Comparison of ENCODE assay signal across 1 cellular context in the genomic region with DNA sequence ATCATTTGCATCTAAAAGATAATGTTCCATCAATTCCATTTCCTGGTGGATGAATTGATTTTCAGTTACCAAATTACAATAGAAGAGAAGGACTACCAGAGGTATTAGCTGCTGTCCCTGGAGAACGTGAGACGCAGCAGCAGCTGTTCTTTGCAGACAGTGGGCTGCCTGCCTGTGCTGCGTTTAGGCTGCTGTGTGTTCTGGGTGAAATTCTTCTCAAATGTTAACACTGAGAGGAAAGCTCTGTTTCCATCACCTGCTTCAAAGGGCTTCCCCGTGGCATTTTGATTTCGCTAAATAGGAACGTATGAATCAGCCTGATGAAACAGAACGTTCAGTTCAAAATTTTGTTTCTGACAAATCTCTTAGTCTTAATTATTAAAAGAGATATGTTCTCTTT.
TF ChIP-seq lines count a peak whose summit lies in the region.

No MANE protein-coding gene starts in this region.

TF ChIP-seq in H1, 55 proteins besides CTCF, POLR2A, EP300 and RAD21 (continued from another document):
- TF ChIP-seq, protein P1, sequence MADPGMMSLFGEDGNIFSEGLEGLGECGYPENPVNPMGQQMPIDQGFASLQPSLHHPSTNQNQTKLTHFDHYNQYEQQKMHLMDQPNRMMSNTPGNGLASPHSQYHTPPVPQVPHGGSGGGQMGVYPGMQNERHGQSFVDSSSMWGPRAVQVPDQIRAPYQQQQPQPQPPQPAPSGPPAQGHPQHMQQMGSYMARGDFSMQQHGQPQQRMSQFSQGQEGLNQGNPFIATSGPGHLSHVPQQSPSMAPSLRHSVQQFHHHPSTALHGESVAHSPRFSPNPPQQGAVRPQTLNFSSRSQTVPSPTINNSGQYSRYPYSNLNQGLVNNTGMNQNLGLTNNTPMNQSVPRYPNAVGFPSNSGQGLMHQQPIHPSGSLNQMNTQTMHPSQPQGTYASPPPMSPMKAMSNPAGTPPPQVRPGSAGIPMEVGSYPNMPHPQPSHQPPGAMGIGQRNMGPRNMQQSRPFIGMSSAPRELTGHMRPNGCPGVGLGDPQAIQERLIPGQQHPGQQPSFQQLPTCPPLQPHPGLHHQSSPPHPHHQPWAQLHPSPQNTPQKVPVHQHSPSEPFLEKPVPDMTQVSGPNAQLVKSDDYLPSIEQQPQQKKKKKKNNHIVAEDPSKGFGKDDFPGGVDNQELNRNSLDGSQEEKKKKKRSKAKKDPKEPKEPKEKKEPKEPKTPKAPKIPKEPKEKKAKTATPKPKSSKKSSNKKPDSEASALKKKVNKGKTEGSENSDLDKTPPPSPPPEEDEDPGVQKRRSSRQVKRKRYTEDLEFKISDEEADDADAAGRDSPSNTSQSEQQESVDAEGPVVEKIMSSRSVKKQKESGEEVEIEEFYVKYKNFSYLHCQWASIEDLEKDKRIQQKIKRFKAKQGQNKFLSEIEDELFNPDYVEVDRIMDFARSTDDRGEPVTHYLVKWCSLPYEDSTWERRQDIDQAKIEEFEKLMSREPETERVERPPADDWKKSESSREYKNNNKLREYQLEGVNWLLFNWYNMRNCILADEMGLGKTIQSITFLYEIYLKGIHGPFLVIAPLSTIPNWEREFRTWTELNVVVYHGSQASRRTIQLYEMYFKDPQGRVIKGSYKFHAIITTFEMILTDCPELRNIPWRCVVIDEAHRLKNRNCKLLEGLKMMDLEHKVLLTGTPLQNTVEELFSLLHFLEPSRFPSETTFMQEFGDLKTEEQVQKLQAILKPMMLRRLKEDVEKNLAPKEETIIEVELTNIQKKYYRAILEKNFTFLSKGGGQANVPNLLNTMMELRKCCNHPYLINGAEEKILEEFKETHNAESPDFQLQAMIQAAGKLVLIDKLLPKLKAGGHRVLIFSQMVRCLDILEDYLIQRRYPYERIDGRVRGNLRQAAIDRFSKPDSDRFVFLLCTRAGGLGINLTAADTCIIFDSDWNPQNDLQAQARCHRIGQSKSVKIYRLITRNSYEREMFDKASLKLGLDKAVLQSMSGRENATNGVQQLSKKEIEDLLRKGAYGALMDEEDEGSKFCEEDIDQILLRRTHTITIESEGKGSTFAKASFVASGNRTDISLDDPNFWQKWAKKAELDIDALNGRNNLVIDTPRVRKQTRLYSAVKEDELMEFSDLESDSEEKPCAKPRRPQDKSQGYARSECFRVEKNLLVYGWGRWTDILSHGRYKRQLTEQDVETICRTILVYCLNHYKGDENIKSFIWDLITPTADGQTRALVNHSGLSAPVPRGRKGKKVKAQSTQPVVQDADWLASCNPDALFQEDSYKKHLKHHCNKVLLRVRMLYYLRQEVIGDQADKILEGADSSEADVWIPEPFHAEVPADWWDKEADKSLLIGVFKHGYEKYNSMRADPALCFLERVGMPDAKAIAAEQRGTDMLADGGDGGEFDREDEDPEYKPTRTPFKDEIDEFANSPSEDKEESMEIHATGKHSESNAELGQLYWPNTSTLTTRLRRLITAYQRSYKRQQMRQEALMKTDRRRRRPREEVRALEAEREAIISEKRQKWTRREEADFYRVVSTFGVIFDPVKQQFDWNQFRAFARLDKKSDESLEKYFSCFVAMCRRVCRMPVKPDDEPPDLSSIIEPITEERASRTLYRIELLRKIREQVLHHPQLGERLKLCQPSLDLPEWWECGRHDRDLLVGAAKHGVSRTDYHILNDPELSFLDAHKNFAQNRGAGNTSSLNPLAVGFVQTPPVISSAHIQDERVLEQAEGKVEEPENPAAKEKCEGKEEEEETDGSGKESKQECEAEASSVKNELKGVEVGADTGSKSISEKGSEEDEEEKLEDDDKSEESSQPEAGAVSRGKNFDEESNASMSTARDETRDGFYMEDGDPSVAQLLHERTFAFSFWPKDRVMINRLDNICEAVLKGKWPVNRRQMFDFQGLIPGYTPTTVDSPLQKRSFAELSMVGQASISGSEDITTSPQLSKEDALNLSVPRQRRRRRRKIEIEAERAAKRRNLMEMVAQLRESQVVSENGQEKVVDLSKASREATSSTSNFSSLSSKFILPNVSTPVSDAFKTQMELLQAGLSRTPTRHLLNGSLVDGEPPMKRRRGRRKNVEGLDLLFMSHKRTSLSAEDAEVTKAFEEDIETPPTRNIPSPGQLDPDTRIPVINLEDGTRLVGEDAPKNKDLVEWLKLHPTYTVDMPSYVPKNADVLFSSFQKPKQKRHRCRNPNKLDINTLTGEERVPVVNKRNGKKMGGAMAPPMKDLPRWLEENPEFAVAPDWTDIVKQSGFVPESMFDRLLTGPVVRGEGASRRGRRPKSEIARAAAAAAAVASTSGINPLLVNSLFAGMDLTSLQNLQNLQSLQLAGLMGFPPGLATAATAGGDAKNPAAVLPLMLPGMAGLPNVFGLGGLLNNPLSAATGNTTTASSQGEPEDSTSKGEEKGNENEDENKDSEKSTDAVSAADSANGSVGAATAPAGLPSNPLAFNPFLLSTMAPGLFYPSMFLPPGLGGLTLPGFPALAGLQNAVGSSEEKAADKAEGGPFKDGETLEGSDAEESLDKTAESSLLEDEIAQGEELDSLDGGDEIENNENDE (IDR thresholded peaks at IDR 0.05; ENCODE audit: insufficient replicate concordance, low read length) = no peak
- TF ChIP-seq SIX5 (IDR thresholded peaks at IDR 0.05; ENCODE audit: low read depth, low read length) (no peak), SAP30 (IDR thresholded peaks at IDR 0.05; ENCODE audit: insufficient read depth, insufficient replicate concordance, low read length) (no peak), TBP (IDR thresholded peaks at IDR 0.05; ENCODE audit: low read depth, low read length) (no peak), YY1 (IDR thresholded peaks at IDR 0.05; ENCODE audit: low read depth, low read length) (no peak), FOSL1 (IDR thresholded peaks at IDR 0.05; ENCODE audit: insufficient read depth, low read depth, low read length) (no peak), KDM4A (IDR thresholded peaks at IDR 0.05; ENCODE audit: low read depth, low read length, severe bottlenecking) (no peak), SIRT6 (IDR thresholded peaks at IDR 0.05; ENCODE audit: low read length) (no peak), PHF8 (conservative IDR thresholded peaks at IDR 0.05; ENCODE audit: low read depth, low read length) (no peak), RXRA (IDR thresholded peaks at IDR 0.05; ENCODE audit: insufficient read depth, low read depth, low read length) (no peak)
- TF ChIP-seq, protein P2, sequence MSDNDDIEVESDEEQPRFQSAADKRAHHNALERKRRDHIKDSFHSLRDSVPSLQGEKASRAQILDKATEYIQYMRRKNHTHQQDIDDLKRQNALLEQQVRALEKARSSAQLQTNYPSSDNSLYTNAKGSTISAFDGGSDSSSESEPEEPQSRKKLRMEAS (IDR thresholded peaks at IDR 0.05) = no peak
- TF ChIP-seq, protein P3, sequence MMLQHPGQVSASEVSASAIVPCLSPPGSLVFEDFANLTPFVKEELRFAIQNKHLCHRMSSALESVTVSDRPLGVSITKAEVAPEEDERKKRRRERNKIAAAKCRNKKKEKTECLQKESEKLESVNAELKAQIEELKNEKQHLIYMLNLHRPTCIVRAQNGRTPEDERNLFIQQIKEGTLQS (IDR thresholded peaks at IDR 0.05; ENCODE audit: insufficient read depth, low read depth, low read length) = no peak
